11 cellular contexts compared by ENCODE assay signal in the genomic region with DNA sequence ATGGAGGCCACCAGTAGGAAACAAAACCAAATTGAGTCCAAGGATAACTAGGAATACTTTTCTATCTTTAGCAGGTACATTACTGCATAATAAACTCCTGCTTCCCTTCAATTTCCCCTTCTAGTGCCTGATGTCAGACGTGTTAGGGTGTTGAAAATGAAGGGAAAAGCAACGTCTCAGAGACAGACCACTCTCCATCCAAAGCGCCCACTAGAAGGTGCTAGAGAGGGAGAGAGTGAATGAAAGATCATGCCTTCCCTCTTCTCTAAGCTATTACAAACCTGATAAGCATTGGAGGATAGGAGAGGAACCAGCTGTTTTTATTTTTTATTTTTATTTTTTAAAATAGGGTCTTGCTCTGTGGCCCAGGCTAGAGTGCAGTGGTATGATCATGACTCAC.
A peak's percentile ranks its signal among the peaks of the same experiment; 100 is the strongest.
DNase-seq lines count a peak whose midpoint lies in the region; ATAC-seq and TF ChIP-seq lines count a peak whose summit lies in the region.
"Had no signal": no experiment of that assay in that cellular context is flagged by ENCODE, and none has a peak within 500 bp of the region (broad histone marks: within the 10 kb centered on the region; RNA-seq: fewer than 3 reads in every experiment).

No MANE protein-coding gene starts in this region.

- H3K27ac ChIP-seq in left ventricle myocardium inferior (replicated peaks) (no peak overlapping the region), upper lobe of right lung (no peak overlapping the region), psoas muscle (no peak overlapping the region), uterus (no peak overlapping the region)
- H3K27ac ChIP-seq: SJCRH30 had no signal

- no peaks in the 10 kb centered on the region for H3K4me1 ChIP-seq in left ventricle myocardium inferior
- peaks cover 5% of the 10 kb centered on the region for H3K4me1 ChIP-seq in upper lobe of right lung
- no peaks in the 10 kb centered on the region for H3K4me1 ChIP-seq in psoas muscle
- H3K4me1 ChIP-seq in uterus: no peaks in the 10 kb centered on the region
- H3K4me1 ChIP-seq: SJCRH30 had no signal

- no peak for TF ChIP-seq POLR2A in uterus (IDR thresholded peaks at IDR 0.05)

- H3K36me3 ChIP-seq in left ventricle myocardium inferior (no peaks in the 10 kb centered on the region), upper lobe of right lung (no peaks in the 10 kb centered on the region), psoas muscle (ENCODE audit: insufficient read depth in 1 of 2, low read depth in 1 of 2) (no peaks in the 10 kb centered on the region), uterus (no peaks in the 10 kb centered on the region)
- H3K36me3 ChIP-seq: SJCRH30 had no signal

- no peak overlapping the region for H3K4me3 ChIP-seq in left ventricle myocardium inferior
- no peak overlapping the region for H3K4me3 ChIP-seq in upper lobe of right lung
- no peak overlapping the region for H3K4me3 ChIP-seq in psoas muscle
- H3K4me3 ChIP-seq in uterus: no peak overlapping the region
- H3K4me3 ChIP-seq: SJCRH30 had no signal

- DNase-seq in left ventricle myocardium inferior (no peak), Right ventricle myocardium superior (no peak), SK-MEL-5 (ENCODE audit: low read depth, low spot score) (peak; percentile 53), fibroblast of peridontal ligament (ENCODE audit: extremely low read depth) (peak; percentile 2), upper lobe of right lung (no peak), psoas muscle (no peak), uterus (no peak)
- DNase-seq: caudate nucleus, naive B cell had no signal

- H3K9me3 ChIP-seq in left ventricle myocardium inferior (replicated peaks): no peaks in the 10 kb centered on the region
- no peaks in the 10 kb centered on the region for H3K9me3 ChIP-seq in upper lobe of right lung
- no peaks in the 10 kb centered on the region for H3K9me3 ChIP-seq in psoas muscle
- no peaks in the 10 kb centered on the region for H3K9me3 ChIP-seq in uterus
- H3K9me3 ChIP-seq: SJCRH30 had no signal

- TF ChIP-seq CTCF in left ventricle myocardium inferior (IDR thresholded peaks at IDR 0.05; ENCODE audit: borderline replicate concordance) (peak; percentile 59), upper lobe of right lung (IDR thresholded peaks at IDR 0.05) (peak; percentile 42), psoas muscle (IDR thresholded peaks at IDR 0.05) (no peak), uterus (IDR thresholded peaks at IDR 0.05) (peak in 2 of 4 experiments; percentile 10 to 17)

- ATAC-seq in Right ventricle myocardium superior (ENCODE audit: poor library complexity) (no peak), upper lobe of right lung (peak; percentile 70), psoas muscle (no peak), HG02763 (IDR thresholded peaks at IDR 0.05; ENCODE audit: unreplicated experiment) (no peak)

- WGBS in psoas muscle, 3 donors: 16 to 21% (median 19%) methylated on average over 3 of the region's 3 CpGs

- H3K27me3 ChIP-seq in left ventricle myocardium inferior (ENCODE audit: low read depth) (peaks cover 12% of the 10 kb centered on the region), upper lobe of right lung (no peaks in the 10 kb centered on the region), psoas muscle (ENCODE audit: insufficient read depth in 3 of 3, low read length in 2 of 3) (no peaks in the 10 kb centered on the region), uterus (no peaks in the 10 kb centered on the region)

- intact Hi-C loops in left ventricle myocardium inferior (cut with micrococcal nuclease): no loop called here
- intact Hi-C loops in Right ventricle myocardium superior (cut with DNase I): loop anchor here (10.0 kb wide), 1 partner anchor 168 kb away; no protein-coding TSS in a partner anchor
- intact Hi-C loops in upper lobe of right lung (cut with DNase I): no loop called here
- intact Hi-C loops in psoas muscle (cut with DNase I): no loop called here
- intact Hi-C loops in uterus (cut with DNase I; ENCODE audit: low total_unique reads): no loop called here

- in situ Hi-C loops in SK-MEL-5 (cut with HindIII; ENCODE audit: low pct_unique_long_range_greater_than_20kb, low sequenced_read_pairs): no loop called here

Comparison
In these comparisons a context has a peak if more than half of its experiments do, and no peak if none do; other contexts are left out.
1. DNase-seq: peak in SK-MEL-5 (single experiment) and fibroblast of peridontal ligament (single experiment); none in left ventricle myocardium inferior (single experiment), Right ventricle myocardium superior (single experiment), upper lobe of right lung (single experiment), psoas muscle (0 of 2) and uterus (0 of 2).